ENCODE assay signal across 21 cellular contexts in the genomic region with DNA sequence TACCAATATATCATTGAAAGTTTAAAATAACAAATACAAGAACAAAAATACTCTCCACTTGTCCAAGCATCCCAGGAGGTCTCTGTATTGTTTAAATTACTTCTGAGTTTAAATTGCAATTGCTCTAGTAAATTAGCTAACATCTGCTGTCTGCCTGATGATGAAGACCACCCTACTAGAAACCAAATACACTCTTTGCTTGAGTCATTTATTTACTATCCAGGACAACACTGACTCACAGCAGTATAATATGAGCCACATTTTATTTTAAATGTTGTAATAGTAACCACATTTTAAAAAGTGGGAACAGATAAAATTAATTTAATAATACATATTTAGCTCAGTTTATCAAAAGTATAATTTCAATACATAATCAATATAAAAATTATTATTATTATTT.
"Had no signal": no experiment of that assay in that cellular context is flagged by ENCODE, and none has a peak within 500 bp of the region (broad histone marks: within the 10 kb centered on the region; RNA-seq: fewer than 3 reads in every experiment).

No MANE protein-coding gene starts in this region.

- H3K4me2 ChIP-seq: smooth muscle cell had no signal

- H3K9ac ChIP-seq: parathyroid adenoma had no signal

- H3K4me3 Mint-ChIP-seq: activated CD4-positive, alpha-beta T cell treated with anti-CD3 and anti-CD28 coated beads, Interleukin-2, amount 10 ng/mL, durations not matched to agents 7 days and 5 days; activated CD8-positive, alpha-beta T cell treated with anti-CD3 and anti-CD28 coated beads, Interleukin-2, amount 10 ng/mL, durations not matched to agents 7 days and 5 days; activated T-cell treated with anti-CD3 and anti-CD28 coated beads, Interleukin-2, amount 50 U/mL, for 24 hours; effector memory CD8-positive, alpha-beta T cell; natural killer cell treated with Interleukin-12 subunit alpha and Interleukin-12 subunit beta and Interleukin-15 and Interleukin-18, amount 100 ng/mL, for 72 hours had no signal

- DNase-seq: activated CD4-positive, alpha-beta T cell treated with anti-CD3 and anti-CD28 coated beads, Interleukin-2, amount 10 ng/mL, durations not matched to agents 7 days and 5 days; activated CD8-positive, alpha-beta T cell treated with anti-CD3 and anti-CD28 coated beads, Interleukin-2, amount 10 ng/mL, durations not matched to agents 7 days and 5 days; activated naive CD4-positive, alpha-beta T cell treated with Interleukin-2 at 50 U/mL for 16 hours; activated T-cell treated with anti-CD3 and anti-CD28 coated beads, Interleukin-2, amount 50 U/mL, for 24 hours; dermis blood vessel endothelial cell; effector memory CD8-positive, alpha-beta T cell; esophagus squamous epithelium; foreskin melanocyte; glutamatergic neuron; hippocampal formation; left cardiac atrium; right lobe of liver; stimulated activated CD4-positive, alpha-beta T cell treated with anti-CD3 and anti-CD28 coated beads, Interleukin-4, amount 100 ng/mL, for 4 hours; stimulated activated naive CD4-positive, alpha-beta T cell; substantia nigra; tibial artery had no signal

- H3K36me3 ChIP-seq: esophagus squamous epithelium, neutrophil, right lobe of liver, tibial artery had no signal

- H3K4me3 ChIP-seq: esophagus squamous epithelium, right lobe of liver, smooth muscle cell, tibial artery had no signal

- H3K9me3 ChIP-seq: esophagus squamous epithelium, neutrophil, right lobe of liver, tibial artery had no signal

- H3K27ac ChIP-seq: esophagus squamous epithelium, neutrophil, parathyroid adenoma, right lobe of liver, tibial artery had no signal

- H3K9me3 Mint-ChIP-seq: activated CD4-positive, alpha-beta T cell treated with anti-CD3 and anti-CD28 coated beads, Interleukin-2, amount 10 ng/mL, durations not matched to agents 7 days and 5 days; activated T-cell treated with anti-CD3 and anti-CD28 coated beads, Interleukin-2, amount 50 U/mL, for 24 hours; activated T-helper 2 cell treated with anti-CD3 and anti-CD28 coated beads, Interferon-gamma antibody, Interleukin-2, Interleukin-4, amounts not matched to agents 10 μg/mL and 5 μg/mL and 100 μg/mL, durations not matched to agents 14 hours and 24 hours and 36 hours; effector memory CD8-positive, alpha-beta T cell; natural killer cell treated with Interleukin-12 subunit alpha and Interleukin-12 subunit beta and Interleukin-15 and Interleukin-18, amount 100 ng/mL, for 72 hours had no signal

- H3K36me3 Mint-ChIP-seq: natural killer cell treated with Interleukin-12 subunit alpha and Interleukin-12 subunit beta and Interleukin-15 and Interleukin-18, amount 100 ng/mL, for 72 hours had no signal

- H3K27ac Mint-ChIP-seq: activated CD4-positive, alpha-beta T cell treated with anti-CD3 and anti-CD28 coated beads, Interleukin-2, amount 10 ng/mL, durations not matched to agents 7 days and 5 days; activated CD8-positive, alpha-beta T cell treated with anti-CD3 and anti-CD28 coated beads, Interleukin-2, amount 10 ng/mL, durations not matched to agents 7 days and 5 days; activated T-cell treated with anti-CD3 and anti-CD28 coated beads, Interleukin-2, amount 50 U/mL, for 24 hours; activated T-helper 2 cell treated with anti-CD3 and anti-CD28 coated beads, Interferon-gamma antibody, Interleukin-2, Interleukin-4, amounts not matched to agents 10 μg/mL and 5 μg/mL and 100 μg/mL, durations not matched to agents 14 hours and 24 hours and 36 hours; effector memory CD8-positive, alpha-beta T cell; natural killer cell treated with Interleukin-12 subunit alpha and Interleukin-12 subunit beta and Interleukin-15 and Interleukin-18, amount 100 ng/mL, for 72 hours had no signal

- H3K27me3 ChIP-seq: esophagus squamous epithelium, neutrophil, right lobe of liver, tibial artery had no signal

- H3K27me3 Mint-ChIP-seq: activated CD4-positive, alpha-beta T cell treated with anti-CD3 and anti-CD28 coated beads, Interleukin-2, amount 10 ng/mL, durations not matched to agents 7 days and 5 days; activated T-cell treated with anti-CD3 and anti-CD28 coated beads, Interleukin-2, amount 50 U/mL, for 24 hours had no signal
